In genomic region chr9:127244609-127245601, GRCh38 we compare ENCODE assay signal across 8 cellular contexts. TPM values are rescaled to one million over a fixed set of nuclear protein-coding genes. Genes with fewer than 3 reads are reported as not detected.
DNase-seq lines count a peak whose midpoint lies in the region; ATAC-seq and TF ChIP-seq lines count a peak whose summit lies in the region.

No MANE protein-coding gene starts in this region.

- TF ChIP-seq POLR2A in GM19193 (IDR thresholded peaks at IDR 0.05; ENCODE audit: extremely low read depth, insufficient read depth, insufficient read length): peak; percentile 52

- H3K36me3 Mint-ChIP-seq in chondrocyte (ENCODE audit: low read depth): peaks cover 1% of the 10 kb centered on the region

- H3K27ac Mint-ChIP-seq in chondrocyte (ENCODE audit: unreplicated experiment): peak overlapping the region; percentile 83

- no peaks in the 10 kb centered on the region for H3K9me3 Mint-ChIP-seq in chondrocyte (ENCODE audit: low read depth)

- H3K4me1 Mint-ChIP-seq in chondrocyte (ENCODE audit: low read depth): peaks cover 10% of the 10 kb centered on the region

- H3K4me3 Mint-ChIP-seq in chondrocyte (ENCODE audit: unreplicated experiment): peak overlapping the region; percentile 89

- peak; percentile 100 for ATAC-seq in HG03432 (IDR thresholded peaks at IDR 0.05; ENCODE audit: unreplicated experiment)

- no peaks in the 10 kb centered on the region for H3K27me3 Mint-ChIP-seq in chondrocyte (ENCODE audit: low read depth)

- peak; percentile 29 for TF ChIP-seq CTCF in chondrocyte (IDR thresholded peaks at IDR 0.05)

- peak; percentile 47 to 61 for DNase-seq in AML-193 (lab: John Stamatoyannopoulos, UW)
- peak; percentile 93 for DNase-seq in NCI-H510A treated with DMSO at 0.1 percent for 48 hours (lab: John Stamatoyannopoulos, UW)
- peak; percentile 87 to 94 for DNase-seq in activated CD4-positive, alpha-beta T cell treated with anti-CD3 and anti-CD28 coated beads for 24 hours (ENCODE audit: low read depth in 2 of 2)
- peak; percentile 99 for DNase-seq in chondrocyte (ENCODE audit: low spot score)
- DNase-seq in kidney glomerular epithelial cell (lab: John Stamatoyannopoulos, UW): peak; percentile 90
- peak; percentile 99 for DNase-seq in stimulated activated CD4-positive, alpha-beta T cell treated with anti-CD3 and anti-CD28 coated beads, Interleukin-15, amount 100 ng/mL, for 24 hours

RNA-seq across cellular contexts. Expression of gene GARNL3, which starts 19.7 kb away (rescaled TPM):
- 8.9 to 10.0 TPM (median 8.9 TPM) in 3 replicates for total RNA-seq in chondrocyte

Comparison
In these comparisons a context has a peak if more than half of its experiments do, and no peak if none do; other contexts are left out.
1. Peak in every context shown above with its lines: DNase-seq and ATAC-seq.